In genomic region chr11:26849009-26849408, GRCh38 we compare ENCODE assay signal across 11 cellular contexts.
DNase-seq lines count a peak whose midpoint lies in the region; ATAC-seq and TF ChIP-seq lines count a peak whose summit lies in the region.
"Had no signal": no experiment of that assay in that cellular context is flagged by ENCODE, and none has a peak within 500 bp of the region (broad histone marks: within the 10 kb centered on the region; RNA-seq: fewer than 3 reads in every experiment).

No MANE protein-coding gene starts in this region.

- H3K9me2 ChIP-seq in GM23338 (ENCODE audit: insufficient read depth) (peaks cover 3% of the 10 kb centered on the region), SK-N-SH (no peaks in the 10 kb centered on the region)

- H3K9me3 ChIP-seq in breast epithelium: no peaks in the 10 kb centered on the region
- H3K9me3 ChIP-seq in right atrium auricular region: no peaks in the 10 kb centered on the region
- H3K9me3 ChIP-seq in gastrocnemius medialis: no peaks in the 10 kb centered on the region
- no peaks in the 10 kb centered on the region for H3K9me3 ChIP-seq in SK-N-SH
- H3K9me3 ChIP-seq in Caco-2: no peaks in the 10 kb centered on the region
- H3K9me3 ChIP-seq: BLaER1 treated with 17β-estradiol and CSF1 and Interleukin-3, amounts not matched to agents 10 nM and 100 nM had no signal

- TF ChIP-seq CTCF in GM23338 (conservative IDR thresholded peaks at IDR 0.05; ENCODE audit: low read depth in 2 of 2) (no peak), breast epithelium (IDR thresholded peaks at IDR 0.05) (no peak), right atrium auricular region (IDR thresholded peaks at IDR 0.05) (no peak), gastrocnemius medialis (IDR thresholded peaks at IDR 0.05 in 4 of 5, conservative IDR thresholded peaks at IDR 0.05 in 1 of 5) (no peak), SK-N-SH (IDR thresholded peaks at IDR 0.05) (no peak), Caco-2 (IDR thresholded peaks at IDR 0.05; ENCODE audit: insufficient read depth in 1 of 2, low read depth in 1 of 2, low read length in 1 of 2, severe bottlenecking in 1 of 2, unreplicated experiment in 1 of 2) (no peak)

- in situ Hi-C loops in gastrocnemius medialis (cut with MboI; ENCODE audit: low sequenced_read_pairs in 4 of 4): no loop called here

- DNase-seq in GM23338 (ENCODE audit: low spot score): no peak
- no peak for DNase-seq in breast epithelium (ENCODE audit: low spot score in 2 of 2)
- peak; percentile 71 for DNase-seq in right atrium auricular region (ENCODE audit: low spot score)
- peak; percentile 28 to 67 for DNase-seq in gastrocnemius medialis
- no peak for DNase-seq in SK-N-SH
- DNase-seq in iPS-NIHi7 (ENCODE audit: extremely low spot score): no peak
- DNase-seq in Caco-2: no peak
- DNase-seq: OCI-M1 had no signal

- H3K4me1 ChIP-seq in GM23338 (ENCODE audit: insufficient read depth) (peaks cover 17% of the 10 kb centered on the region), breast epithelium (no peaks in the 10 kb centered on the region), right atrium auricular region (peaks cover 0 to 10% of the 10 kb centered on the region in 2 donors), gastrocnemius medialis (peaks cover 16 to 28% of the 10 kb centered on the region in 2 donors), SK-N-SH (ENCODE audit: control insufficient read depth in 1 of 2, insufficient read depth in 2 of 2, low read depth in 1 of 2, low read length in 1 of 2) (peaks cover 3 to 14% of the 10 kb centered on the region in 2 experiments; a peak in 3 of 4 replicates), Caco-2 (no peaks in the 10 kb centered on the region)
- H3K4me1 ChIP-seq: BLaER1 treated with 17β-estradiol and CSF1 and Interleukin-3, amounts not matched to agents 10 nM and 100 nM had no signal

- no peaks in the 10 kb centered on the region for H3K27me3 ChIP-seq in GM23338 (ENCODE audit: insufficient read depth)
- no peaks in the 10 kb centered on the region for H3K27me3 ChIP-seq in breast epithelium
- H3K27me3 ChIP-seq in right atrium auricular region: no peaks in the 10 kb centered on the region
- H3K27me3 ChIP-seq in gastrocnemius medialis: no peaks in the 10 kb centered on the region
- no peaks in the 10 kb centered on the region for H3K27me3 ChIP-seq in SK-N-SH (ENCODE audit: insufficient read depth)
- no peaks in the 10 kb centered on the region for H3K27me3 ChIP-seq in Caco-2 (replicated peaks; ENCODE audit: control insufficient read depth, insufficient read depth, low read length)
- H3K27me3 ChIP-seq: BLaER1 treated with 17β-estradiol and CSF1 and Interleukin-3, amounts not matched to agents 10 nM and 100 nM had no signal

- H3K9me3 Mint-ChIP-seq in GM23338 (peaks cover 3% of the 10 kb centered on the region; the same call in 2 of the 3 replicates), Caco-2 (ENCODE audit: unreplicated experiment) (no peaks in the 10 kb centered on the region)

- H4K20me1 ChIP-seq in GM23338 (replicated peaks; ENCODE audit: insufficient read depth): no peaks in the 10 kb centered on the region
- no peaks in the 10 kb centered on the region for H4K20me1 ChIP-seq in SK-N-SH (ENCODE audit: insufficient read depth)
- H4K20me1 ChIP-seq: BLaER1 treated with 17β-estradiol and CSF1 and Interleukin-3, amounts not matched to agents 10 nM and 100 nM had no signal

- TF ChIP-seq POLR2A in breast epithelium (IDR thresholded peaks at IDR 0.05): no peak
- TF ChIP-seq POLR2A in gastrocnemius medialis (IDR thresholded peaks at IDR 0.05): no peak

- CTCF ChIA-PET in SK-N-SH (lab: Yijun Ruan, JAX): no interaction called here
- CTCF ChIA-PET in Caco-2 (lab: Charles Lee): no interaction called here

- WGBS in SK-N-SH (ENCODE audit: low lambda C conversion rate): 42% methylated on average over 3 of the region's 6 CpGs

- ATAC-seq in GM23338: no peak
- ATAC-seq in gastrocnemius medialis: peak in 1 of 2 donors; percentile 60
- no peak for ATAC-seq in HG02610 (IDR thresholded peaks at IDR 0.05; ENCODE audit: unreplicated experiment)

- H3K4me3 ChIP-seq in GM23338 (no peak overlapping the region), breast epithelium (no peak overlapping the region), right atrium auricular region (no peak overlapping the region), gastrocnemius medialis (no peak overlapping the region), SK-N-SH (ENCODE audit: low read depth in 2 of 2, low read length in 1 of 2) (no peak overlapping the region), Caco-2 (ENCODE audit: low read depth, low read length) (no peak overlapping the region)
- H3K4me3 ChIP-seq: BLaER1 treated with 17β-estradiol and CSF1 and Interleukin-3, amounts not matched to agents 10 nM and 100 nM had no signal

- H3K79me2 ChIP-seq in GM23338 (replicated peaks; ENCODE audit: insufficient read depth) (no peaks in the 10 kb centered on the region), SK-N-SH (ENCODE audit: insufficient read depth) (no peaks in the 10 kb centered on the region)

- H3K9ac ChIP-seq in SK-N-SH: no peak overlapping the region
- H3K9ac ChIP-seq: BLaER1 treated with 17β-estradiol and CSF1 and Interleukin-3, amounts not matched to agents 10 nM and 100 nM had no signal

- H3K4me1 Mint-ChIP-seq in GM23338 (peaks cover 21% of the 10 kb centered on the region), Caco-2 (ENCODE audit: low read depth, unreplicated experiment) (no peaks in the 10 kb centered on the region)
- H3K4me1 Mint-ChIP-seq: activated naive CD4-positive, alpha-beta T cell treated with anti-CD3 and anti-CD28 coated beads, Interleukin-2, amount 50 U/mL, for 24 hours had no signal

- H3F3A ChIP-seq in GM23338 (replicated peaks; ENCODE audit: low read depth) (no peaks in the 10 kb centered on the region), SK-N-SH (replicated peaks; ENCODE audit: insufficient read depth) (no peaks in the 10 kb centered on the region)

- no TSS peak for BruUV-seq in Caco-2 (replicated peaks; lab: Mats Ljungman, UMichigan)

- H3K36me3 ChIP-seq in GM23338 (ENCODE audit: insufficient read depth): no peaks in the 10 kb centered on the region
- H3K36me3 ChIP-seq in breast epithelium: no peaks in the 10 kb centered on the region
- H3K36me3 ChIP-seq in right atrium auricular region: no peaks in the 10 kb centered on the region
- no peaks in the 10 kb centered on the region for H3K36me3 ChIP-seq in gastrocnemius medialis
- no peaks in the 10 kb centered on the region for H3K36me3 ChIP-seq in SK-N-SH (replicated peaks in 1 of 2; ENCODE audit: control insufficient read depth in 1 of 2, insufficient read depth in 2 of 2, low read length in 1 of 2)
- no peaks in the 10 kb centered on the region for H3K36me3 ChIP-seq in Caco-2 (ENCODE audit: control insufficient read depth, insufficient read depth, low read length)
- H3K36me3 ChIP-seq: BLaER1 treated with 17β-estradiol and CSF1 and Interleukin-3, amounts not matched to agents 10 nM and 100 nM had no signal

- H3K4me2 ChIP-seq in GM23338 (no peak overlapping the region), SK-N-SH (no peak overlapping the region)
- H3K4me2 ChIP-seq: BLaER1 treated with 17β-estradiol and CSF1 and Interleukin-3, amounts not matched to agents 10 nM and 100 nM had no signal

- H2AFZ ChIP-seq in GM23338 (no peak overlapping the region), SK-N-SH (ENCODE audit: low read depth) (no peak overlapping the region)

- no peak for TF ChIP-seq RAD21 in SK-N-SH (IDR thresholded peaks at IDR 0.05; ENCODE audit: low read length)

- H3K27ac Mint-ChIP-seq in GM23338: peak overlapping the region; percentile 25; the same call in 1 of the 2 replicates
- H3K27ac Mint-ChIP-seq in Caco-2 (ENCODE audit: unreplicated experiment): no peak overlapping the region
- H3K27ac Mint-ChIP-seq: activated naive CD4-positive, alpha-beta T cell treated with anti-CD3 and anti-CD28 coated beads, Interleukin-2, amount 50 U/mL, for 24 hours had no signal

- POLR2A ChIA-PET in SK-N-SH (lab: Yijun Ruan, JAX): no interaction called here
- POLR2A ChIA-PET in Caco-2 (lab: Charles Lee): no interaction called here

- intact Hi-C loops in breast epithelium (cut with DNase I; ENCODE audit: low total_unique reads) (no loop called here), gastrocnemius medialis (cut with DNase I; ENCODE audit: low total_unique reads) (no loop called here), Caco-2 (cut with micrococcal nuclease; ENCODE audit: unreplicated experiment) (no loop called here)

- H3K4me3 Mint-ChIP-seq in GM23338 (no peak overlapping the region), Caco-2 (ENCODE audit: unreplicated experiment) (no peak overlapping the region)
- H3K4me3 Mint-ChIP-seq: activated naive CD4-positive, alpha-beta T cell treated with anti-CD3 and anti-CD28 coated beads, Interleukin-2, amount 50 U/mL, for 24 hours had no signal

- peaks cover 2% of the 10 kb centered on the region; the same call in 1 of the 3 replicates for H3K36me3 Mint-ChIP-seq in GM23338 (ENCODE audit: low read depth)
- H3K36me3 Mint-ChIP-seq in Caco-2 (ENCODE audit: insufficient read depth, unreplicated experiment): no peaks in the 10 kb centered on the region
- H3K36me3 Mint-ChIP-seq: activated naive CD4-positive, alpha-beta T cell treated with anti-CD3 and anti-CD28 coated beads, Interleukin-2, amount 50 U/mL, for 24 hours had no signal

- no peak overlapping the region for H3K27ac ChIP-seq in GM23338 (ENCODE audit: low read depth)
- H3K27ac ChIP-seq in breast epithelium: peak overlapping the region; percentile 56 to 84
- peak overlapping the region; percentile 3 to 74 for H3K27ac ChIP-seq in right atrium auricular region
- H3K27ac ChIP-seq in gastrocnemius medialis: peak overlapping the region in 3 of 4 donors; percentile 38 to 74 (median 55)
- H3K27ac ChIP-seq in SK-N-SH (ENCODE audit: low read depth in 2 of 2, low read length in 1 of 2): no peak overlapping the region
- H3K27ac ChIP-seq: BLaER1 treated with 17β-estradiol and CSF1 and Interleukin-3, amounts not matched to agents 10 nM and 100 nM had no signal

- no peaks in the 10 kb centered on the region for H3K27me3 Mint-ChIP-seq in GM23338 (ENCODE audit: insufficient read depth, low read depth, poor library complexity)
- H3K27me3 Mint-ChIP-seq in Caco-2 (ENCODE audit: insufficient read depth, unreplicated experiment): no peaks in the 10 kb centered on the region
- H3K27me3 Mint-ChIP-seq: activated naive CD4-positive, alpha-beta T cell treated with anti-CD3 and anti-CD28 coated beads, Interleukin-2, amount 50 U/mL, for 24 hours had no signal

- TF ChIP-seq EP300 in SK-N-SH (IDR thresholded peaks at IDR 0.05; ENCODE audit: borderline replicate concordance in 1 of 2, low read depth in 1 of 2, low read length in 1 of 2): no peak

TF ChIP-seq in GM23338, 12 proteins besides CTCF, POLR2A, EP300 and RAD21 (continues in another document):
- no peak for TF ChIP-seq EZH2 (IDR thresholded peaks at IDR 0.05; ENCODE audit: low read depth, unreplicated experiment)

TF ChIP-seq in SK-N-SH, 30 proteins besides CTCF, POLR2A, EP300 and RAD21 (continues in another document):
- TF ChIP-seq MXI1 (IDR thresholded peaks at IDR 0.05; ENCODE audit: low read depth, low read length): no peak
- TF ChIP-seq RXRA (IDR thresholded peaks at IDR 0.05; ENCODE audit: borderline replicate concordance, low read depth): no peak
- TF ChIP-seq ELF1 (IDR thresholded peaks at IDR 0.05): no peak

Comparison
In these comparisons a context has a peak if more than half of its experiments do, and no peak if none do; other contexts are left out.
1. DNase-seq: peak in right atrium auricular region (single experiment) and gastrocnemius medialis (2 of 2); none in GM23338 (single experiment), breast epithelium (0 of 2), SK-N-SH (single experiment), iPS-NIHi7 (single experiment) and Caco-2 (0 of 2).
2. H3K27ac ChIP-seq: peak in breast epithelium (2 of 2), right atrium auricular region (2 of 2) and gastrocnemius medialis (3 of 4); none in GM23338 (single experiment) and SK-N-SH (0 of 2).